In the genomic region with DNA sequence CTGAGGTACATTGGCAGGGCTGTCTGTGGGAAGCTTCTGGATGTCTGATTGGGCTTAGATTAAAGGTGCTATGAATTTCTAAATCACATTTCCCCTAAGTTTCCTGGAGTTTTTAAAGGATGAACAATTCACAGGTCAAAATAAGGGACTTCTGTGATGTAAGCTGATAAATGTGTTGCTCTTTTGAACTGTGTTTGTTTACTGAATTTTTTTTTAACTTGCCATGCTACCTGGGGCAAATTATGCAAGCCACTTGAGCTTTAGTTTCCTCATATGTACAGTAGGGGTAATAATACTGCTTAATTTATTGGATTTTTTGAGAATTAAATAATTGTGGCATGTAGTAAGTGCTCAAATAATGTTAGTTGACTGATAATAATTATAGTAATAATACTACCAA, we compare ENCODE assay signal across 31 cellular contexts.
"Had no signal": no experiment of that assay in that cellular context is flagged by ENCODE, and none has a peak within 500 bp of the region (broad histone marks: within the 10 kb centered on the region; RNA-seq: fewer than 3 reads in every experiment).

No MANE protein-coding gene starts in this region.

- H3K4me1 Mint-ChIP-seq: natural killer cell; nephron; neural progenitor cell; stimulated activated memory B cell treated with anti-CD40 and anti-IgM and Interleukin-4, amounts not matched to agents 10 μg/mL and 1 μg/mL and 100 μg/mL, for 72 hours; stimulated activated naive CD8-positive, alpha-beta T cell treated with anti-CD3 and anti-CD28 coated beads, Interleukin-15, amount 100 ng/mL, for 72 hours had no signal

- H3K9ac ChIP-seq: neural progenitor cell, parathyroid adenoma had no signal

- H3K4me1 ChIP-seq: parathyroid adenoma, psoas muscle, spleen, suprapubic skin, tibial artery, transverse colon, upper lobe of right lung, uterus had no signal

- H3K9me3 Mint-ChIP-seq: nephron; neural progenitor cell; stimulated activated memory B cell treated with anti-CD40 and anti-IgM and Interleukin-4, amounts not matched to agents 10 μg/mL and 1 μg/mL and 100 μg/mL, for 72 hours; stimulated activated naive CD8-positive, alpha-beta T cell treated with anti-CD3 and anti-CD28 coated beads, Interleukin-15, amount 100 ng/mL, for 72 hours; type B pancreatic cell had no signal

- H3K27me3 ChIP-seq: neural progenitor cell, ovary, spleen, suprapubic skin, testis, tibial artery, transverse colon, upper lobe of right lung, uterus had no signal

- H3K27ac ChIP-seq: neural progenitor cell, ovary, parathyroid adenoma, psoas muscle, skin epidermis, spleen, suprapubic skin, testis, tibial artery, transverse colon, upper lobe of right lung, uterus had no signal

- H3K27ac Mint-ChIP-seq: natural killer cell; nephron; neural progenitor cell; progenitor cell of endocrine pancreas; stimulated activated memory B cell treated with anti-CD40 and anti-IgM and Interleukin-4, amounts not matched to agents 10 μg/mL and 1 μg/mL and 100 μg/mL, for 72 hours; stimulated activated naive CD8-positive, alpha-beta T cell treated with anti-CD3 and anti-CD28 coated beads, Interleukin-15, amount 100 ng/mL, for 72 hours; type B pancreatic cell had no signal

- H3K36me3 ChIP-seq: neural progenitor cell, ovary, spleen, suprapubic skin, tibial artery, transverse colon, upper lobe of right lung, uterus had no signal

- H3K36me3 Mint-ChIP-seq: natural killer cell; neural progenitor cell; stimulated activated memory B cell treated with anti-CD40 and anti-IgM and Interleukin-4, amounts not matched to agents 10 μg/mL and 1 μg/mL and 100 μg/mL, for 72 hours; type B pancreatic cell had no signal

- H3K4me3 Mint-ChIP-seq: natural killer cell; nephron; neural progenitor cell; stimulated activated memory B cell treated with anti-CD40 and anti-IgM and Interleukin-4, amounts not matched to agents 10 μg/mL and 1 μg/mL and 100 μg/mL, for 72 hours; stimulated activated naive CD8-positive, alpha-beta T cell treated with anti-CD3 and anti-CD28 coated beads, Interleukin-15, amount 100 ng/mL, for 72 hours; type B pancreatic cell had no signal

- H3K9me3 ChIP-seq: ovary, psoas muscle, spleen, suprapubic skin, testis, tibial artery, transverse colon, upper lobe of right lung, uterus had no signal

- DNase-seq: natural killer cell; occipital lobe; ovary; posterior cingulate gyrus; psoas muscle; right cardiac atrium; spleen; stimulated activated CD4-positive, alpha-beta T cell treated with anti-CD3 and anti-CD28 coated beads, Interleukin-12 subunit alpha, Interleukin-12 subunit beta, amount 100 ng/mL, for 4 hours; stimulated activated CD4-positive, alpha-beta T cell treated with anti-CD3 and anti-CD28 coated beads, Interleukin-1b, Interleukin-23, amount 100 ng/mL, for 48 hours; stimulated activated CD4-positive, alpha-beta T cell treated with anti-CD3 and anti-CD28 coated beads, Interleukin-4, amount 100 ng/mL, for 1 hour; stimulated activated CD4-positive, alpha-beta T cell treated with anti-CD3 and anti-CD28 coated beads, Interleukin-4, amount 100 ng/mL, for 4 hours; stimulated activated CD8-positive, alpha-beta memory T cell treated with anti-CD3 and anti-CD28 coated beads, Interleukin-4, amount 100 ng/mL, for 48 hours; stimulated activated naive CD4-positive, alpha-beta T cell; stimulated activated naive CD8-positive, alpha-beta T cell treated with anti-CD3 and anti-CD28 coated beads, Interleukin-15, amount 100 ng/mL, for 72 hours; stimulated activated naive CD8-positive, alpha-beta T cell treated with anti-CD3 and anti-CD28 coated beads, Interleukin-15, Interleukin-2, amounts not matched to agents 100 U/mL and 50 U/mL, for 24 hours; substantia nigra; testis; tibial artery; transverse colon; upper lobe of right lung; uterus had no signal

- H3K4me3 ChIP-seq: neural progenitor cell, ovary, psoas muscle, skin epidermis, smooth muscle cell, spleen, suprapubic skin, testis, tibial artery, transverse colon, upper lobe of right lung, uterus had no signal

- H3K27me3 Mint-ChIP-seq: progenitor cell of endocrine pancreas; stimulated activated memory B cell treated with anti-CD40 and anti-IgM and Interleukin-4, amounts not matched to agents 10 μg/mL and 1 μg/mL and 100 μg/mL, for 72 hours; stimulated activated naive CD8-positive, alpha-beta T cell treated with anti-CD3 and anti-CD28 coated beads, Interleukin-15, amount 100 ng/mL, for 72 hours; type B pancreatic cell had no signal

- ATAC-seq: natural killer cell; psoas muscle; right cardiac atrium; sciatic nerve; stimulated activated memory B cell treated with anti-CD40 and anti-IgM and Interleukin-4, amounts not matched to agents 10 μg/mL and 1 μg/mL and 100 μg/mL, for 72 hours; stimulated activated naive CD8-positive, alpha-beta T cell treated with anti-CD3 and anti-CD28 coated beads, Interleukin-15, amount 100 ng/mL, for 72 hours; stimulated activated naive CD8-positive, alpha-beta T cell treated with anti-CD3 and anti-CD28 coated beads, Interleukin-15, Interleukin-2, amounts not matched to agents 100 U/mL and 50 U/mL, for 24 hours; upper lobe of right lung had no signal
